Comparison of ENCODE assay signal across 1 cellular context in genomic region chr9:36470891-36471290, GRCh38.
TF ChIP-seq lines count a peak whose summit lies in the region.

No MANE protein-coding gene starts in this region.

TF ChIP-seq in GM12878, 131 proteins besides CTCF, POLR2A, EP300 and RAD21 (continued from another document):
- TF ChIP-seq POLR2AphosphoS5 (IDR thresholded peaks at IDR 0.05; ENCODE audit: low read length): peak; percentile 42; the same call in 1 of the 2 replicates
- peak; percentile 46; the same call in 1 of the 2 replicates for TF ChIP-seq NR2F1 (conservative IDR thresholded peaks at IDR 0.05)
- TF ChIP-seq IRF4 (IDR thresholded peaks at IDR 0.05; ENCODE audit: low read depth, low read length): 0 out of 2 replicates have a peak, but pooled peaks have one; percentile 25
TF ChIP-seq in GM12878: peak in this region for 11.
